Comparison of ENCODE assay signal across 9 cellular contexts in the genomic region with DNA sequence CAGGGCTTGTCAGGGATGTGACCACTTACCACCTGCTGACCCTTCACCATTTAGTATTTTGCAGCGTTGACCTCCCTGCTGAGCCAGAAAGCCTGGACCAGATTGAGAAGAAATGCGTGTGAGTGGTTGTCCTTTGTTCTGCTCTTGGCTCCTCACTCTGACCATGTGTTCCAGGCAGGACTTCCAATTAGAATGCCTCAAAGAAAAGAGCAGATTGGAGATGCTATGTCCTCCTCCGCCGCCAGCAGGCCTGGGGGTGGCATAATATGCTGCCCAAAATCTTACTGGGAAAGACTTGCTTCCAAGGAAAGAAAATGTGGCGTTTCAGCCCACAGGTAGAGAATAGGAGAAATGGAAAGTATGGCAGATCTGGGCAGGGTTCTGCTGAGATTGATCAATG.
"Had no signal": no experiment of that assay in that cellular context is flagged by ENCODE, and none has a peak within 500 bp of the region (broad histone marks: within the 10 kb centered on the region; RNA-seq: fewer than 3 reads in every experiment).

No MANE protein-coding gene starts in this region.

- DNase-seq: activated B cell treated with CpG ODN at 0.5 μM for 24 hours; activated CD4-positive, alpha-beta T cell treated with anti-CD3 and anti-CD28 coated beads for 48 hours; activated CD8-positive, alpha-beta T cell treated with anti-CD3 and anti-CD28 coated beads for 36 hours; activated gamma-delta T cell; effector memory CD4-positive, alpha-beta T cell; islet precursor cell; lower lobe of right lung; stimulated activated CD4-positive, alpha-beta T cell treated with anti-CD3 and anti-CD28 coated beads, Interleukin-2, amount 100 ng/mL, for 24 hours; uterus had no signal
